Comparison of ENCODE assay signal across 18 cellular contexts in the genomic region with DNA sequence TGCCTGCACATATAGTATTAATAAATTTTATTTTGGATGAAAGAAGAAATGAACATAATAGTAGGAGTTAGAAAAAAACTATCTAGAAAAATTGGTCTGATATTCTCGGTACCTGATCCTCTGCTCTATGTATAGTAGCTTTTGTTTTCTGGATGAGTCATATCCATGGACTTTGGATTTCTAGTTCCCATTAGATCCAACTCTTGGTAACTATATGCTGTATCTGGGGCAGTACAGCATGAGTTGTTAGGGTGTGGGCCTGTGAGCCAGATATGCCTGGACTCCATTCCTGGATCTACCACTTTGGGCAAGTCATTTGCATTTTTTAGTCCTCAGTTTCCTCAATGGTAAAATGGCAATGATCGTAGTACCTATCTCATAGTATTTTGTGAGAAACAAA.
"Had no signal": no experiment of that assay in that cellular context is flagged by ENCODE, and none has a peak within 500 bp of the region (broad histone marks: within the 10 kb centered on the region; RNA-seq: fewer than 3 reads in every experiment).

No MANE protein-coding gene starts in this region.

- H3K36me3 Mint-ChIP-seq: natural killer cell had no signal

- H3K9me3 ChIP-seq: body of pancreas, lower lobe of right lung, psoas muscle, upper lobe of right lung had no signal

- H3K4me1 Mint-ChIP-seq: activated B cell treated with CpG ODN at 0.5 μM for 24 hours; activated CD4-positive, alpha-beta T cell treated with anti-CD3 and anti-CD28 coated beads, Interleukin-2, amount 10 ng/mL, durations not matched to agents 7 days and 5 days; central memory CD8-positive, alpha-beta T cell; natural killer cell had no signal

- H3K9me3 Mint-ChIP-seq: activated B cell treated with CpG ODN at 0.5 μM for 24 hours; activated CD4-positive, alpha-beta T cell treated with anti-CD3 and anti-CD28 coated beads, Interleukin-2, amount 10 ng/mL, durations not matched to agents 7 days and 5 days; activated naive CD4-positive, alpha-beta T cell treated with anti-CD3 and anti-CD28 coated beads for 36 hours had no signal

- H3K4me3 ChIP-seq: body of pancreas, lower lobe of right lung, psoas muscle, upper lobe of right lung had no signal

- H3K27me3 ChIP-seq: body of pancreas, upper lobe of right lung had no signal

- DNase-seq: activated B cell treated with CpG ODN at 0.5 μM for 24 hours; activated CD4-positive, alpha-beta T cell treated with anti-CD3 and anti-CD28 coated beads, Interleukin-2, amount 10 ng/mL, durations not matched to agents 7 days and 5 days; activated CD8-positive, alpha-beta memory T cell treated with anti-CD3 and anti-CD28 coated beads for 24 hours; activated naive CD4-positive, alpha-beta T cell treated with anti-CD3 and anti-CD28 coated beads for 36 hours; effector memory CD4-positive, alpha-beta T cell; hippocampal formation; lower lobe of right lung; natural killer cell; psoas muscle; stimulated activated CD4-positive, alpha-beta T cell treated with anti-CD3 and anti-CD28 coated beads, Interleukin-12 subunit alpha, Interleukin-12 subunit beta, amount 100 ng/mL, for 4 hours; stimulated activated CD4-positive, alpha-beta T cell treated with anti-CD3 and anti-CD28 coated beads, Interleukin-2, amount 100 ng/mL, for 48 hours; stimulated activated naive CD8-positive, alpha-beta T cell treated with anti-CD3 and anti-CD28 coated beads, Interleukin-15, Interleukin-2, amounts not matched to agents 100 U/mL and 50 U/mL, for 24 hours; T-helper 1 cell; upper lobe of right lung had no signal

- H3K4me3 Mint-ChIP-seq: activated B cell treated with CpG ODN at 0.5 μM for 24 hours; activated CD4-positive, alpha-beta T cell treated with anti-CD3 and anti-CD28 coated beads, Interleukin-2, amount 10 ng/mL, durations not matched to agents 7 days and 5 days; activated naive CD4-positive, alpha-beta T cell treated with anti-CD3 and anti-CD28 coated beads for 36 hours; central memory CD8-positive, alpha-beta T cell; natural killer cell had no signal

- H3K27ac Mint-ChIP-seq: activated B cell treated with CpG ODN at 0.5 μM for 24 hours; activated CD4-positive, alpha-beta T cell treated with anti-CD3 and anti-CD28 coated beads, Interleukin-2, amount 10 ng/mL, durations not matched to agents 7 days and 5 days; activated naive CD4-positive, alpha-beta T cell treated with anti-CD3 and anti-CD28 coated beads for 36 hours; natural killer cell had no signal

- ATAC-seq: body of pancreas; lower lobe of right lung; natural killer cell; psoas muscle; sciatic nerve; stimulated activated naive CD8-positive, alpha-beta T cell treated with anti-CD3 and anti-CD28 coated beads, Interleukin-15, Interleukin-2, amounts not matched to agents 100 U/mL and 50 U/mL, for 24 hours; upper lobe of right lung had no signal

- H3K27me3 Mint-ChIP-seq: activated B cell treated with CpG ODN at 0.5 μM for 24 hours; activated CD4-positive, alpha-beta T cell treated with anti-CD3 and anti-CD28 coated beads, Interleukin-2, amount 10 ng/mL, durations not matched to agents 7 days and 5 days; central memory CD8-positive, alpha-beta T cell had no signal

- H3K27ac ChIP-seq: body of pancreas, epithelial cell of prostate, lower lobe of right lung, psoas muscle, upper lobe of right lung had no signal

- H3K36me3 ChIP-seq: lower lobe of right lung, upper lobe of right lung had no signal

- H3K4me1 ChIP-seq: body of pancreas, lower lobe of right lung, psoas muscle, upper lobe of right lung had no signal
